In the genomic region with DNA sequence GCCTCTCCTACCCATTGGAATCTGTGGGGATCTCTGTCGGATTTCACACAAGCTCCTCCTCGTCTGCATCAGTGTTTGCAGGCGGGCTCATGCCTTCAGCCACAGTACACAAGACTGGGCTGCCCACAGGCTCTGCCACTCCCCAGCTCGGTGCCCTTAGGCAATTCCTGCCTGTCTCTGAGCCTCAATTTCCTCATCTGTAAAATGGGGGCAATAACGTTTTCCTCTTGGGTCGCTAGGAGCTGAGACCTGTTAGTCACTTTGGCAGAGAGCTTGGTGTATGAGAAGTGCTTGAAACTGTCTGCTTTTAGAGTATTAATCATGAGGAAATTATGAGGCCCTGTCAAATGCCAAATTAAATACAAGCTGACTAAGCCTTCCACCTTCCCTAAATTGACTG, we compare ENCODE assay signal across 24 cellular contexts. TPM values are rescaled to one million over a fixed set of nuclear protein-coding genes. Genes with fewer than 3 reads are reported as not detected.
"Had no signal": no experiment of that assay in that cellular context is flagged by ENCODE, and none has a peak within 500 bp of the region (broad histone marks: within the 10 kb centered on the region; RNA-seq: fewer than 3 reads in every experiment).

No MANE protein-coding gene starts in this region.

- H3K4me1 ChIP-seq: left ventricle myocardium inferior, prostate gland, sigmoid colon, spleen, suprapubic skin, tibial artery, upper lobe of right lung had no signal

- H3K9me3 ChIP-seq: mucosa of descending colon, ovary, prostate gland, sigmoid colon, suprapubic skin, thoracic aorta, upper lobe of right lung had no signal

- ATAC-seq: mucosa of descending colon; naive thymus-derived CD4-positive, alpha-beta T cell; natural killer cell treated with Interleukin-12 subunit alpha and Interleukin-12 subunit beta and Interleukin-15 and Interleukin-18, amount 100 ng/mL, for 72 hours; right cardiac atrium; stimulated activated effector memory CD8-positive, alpha-beta T cell treated with anti-CD3 and anti-CD28 coated beads, Interleukin-12 subunit alpha, Interleukin-12 subunit beta, amount 100 ng/mL, for 72 hours; upper lobe of right lung had no signal

- H3K27me3 ChIP-seq: ovary, sigmoid colon, suprapubic skin had no signal

- H3K36me3 ChIP-seq: left ventricle myocardium inferior, ovary, prostate gland, sigmoid colon, spleen, suprapubic skin, thoracic aorta, tibial artery, upper lobe of right lung had no signal

- H3K4me3 ChIP-seq: left ventricle myocardium inferior, lung, mucosa of descending colon, ovary, prostate gland, sigmoid colon, spleen, suprapubic skin, thoracic aorta, tibial artery, upper lobe of right lung had no signal

- H3K27ac ChIP-seq: left ventricle myocardium inferior, ovary, prostate gland, sigmoid colon, spleen, suprapubic skin, thoracic aorta, tibial artery, upper lobe of right lung had no signal

- DNase-seq: hypothalamus; immature natural killer cell; left ventricle myocardium inferior; mesendoderm; midbrain; mucosa of descending colon; naive thymus-derived CD4-positive, alpha-beta T cell; ovary; retina; right cardiac atrium; sigmoid colon; small intestine; spleen; stimulated activated CD4-positive, alpha-beta T cell treated with anti-CD3 and anti-CD28 coated beads, Interleukin-4, amount 100 ng/mL, for 24 hours; stimulated activated naive CD4-positive, alpha-beta T cell; tibial artery; trophoblast cell had no signal

RNA-seq across cellular contexts. Expression of a gene that starts 27.6 kb away (rescaled TPM):
- total RNA-seq: naive thymus-derived CD4-positive, alpha-beta T cell had no signal
